In genomic region chr10:98402931-98403717, GRCh38 we compare ENCODE assay signal across 26 cellular contexts. TPM values are rescaled to one million over a fixed set of nuclear protein-coding genes. Genes with fewer than 3 reads are reported as not detected.
DNase-seq lines count a peak whose midpoint lies in the region; ATAC-seq and TF ChIP-seq lines count a peak whose summit lies in the region.
"Had no signal": no experiment of that assay in that cellular context is flagged by ENCODE, and none has a peak within 500 bp of the region (broad histone marks: within the 10 kb centered on the region; RNA-seq: fewer than 3 reads in every experiment).

No MANE protein-coding gene starts in this region.

- TF ChIP-seq POLR2A in tibial nerve (IDR thresholded peaks at IDR 0.05) = no peak

- H3K36me3 ChIP-seq in RWPE2 (ENCODE audit: low read depth) = no peaks in the 10 kb centered on the region
- H3K36me3 ChIP-seq in tibial nerve = peaks cover 0 to 51% (median 0%) of the 10 kb centered on the region in 3 donors
- H3K36me3 ChIP-seq: neural progenitor cell had no signal

- no peaks in the 10 kb centered on the region for H3K27me3 Mint-ChIP-seq in activated CD8-positive, alpha-beta memory T cell treated with anti-CD3 and anti-CD28 coated beads, Interleukin-2, amount 10 ng/mL, durations not matched to agents 7 days and 5 days
- H3K27me3 Mint-ChIP-seq in activated CD4-positive, alpha-beta memory T cell treated with anti-CD3 and anti-CD28 coated beads, Interleukin-2, amount 10 ng/mL, durations not matched to agents 7 days and 5 days = no peaks in the 10 kb centered on the region
- H3K27me3 Mint-ChIP-seq: activated CD4-positive, alpha-beta T cell treated with anti-CD3 and anti-CD28 coated beads, Interleukin-2, amount 10 ng/mL, durations not matched to agents 7 days and 5 days; B cell had no signal

- ATAC-seq in activated CD8-positive, alpha-beta memory T cell treated with anti-CD3 and anti-CD28 coated beads, Interleukin-2, amount 10 ng/mL, durations not matched to agents 7 days and 5 days = no peak
- ATAC-seq in RWPE2 (ENCODE audit: low read depth) (no peak), left colon (peak; percentile 64), Right ventricle myocardium inferior (no peak)
- ATAC-seq: left ventricle myocardium superior, psoas muscle had no signal

- TF ChIP-seq EP300 in tibial nerve (IDR thresholded peaks at IDR 0.05) = no peak

- H3K9me3 Mint-ChIP-seq in activated CD8-positive, alpha-beta memory T cell treated with anti-CD3 and anti-CD28 coated beads, Interleukin-2, amount 10 ng/mL, durations not matched to agents 7 days and 5 days (ENCODE audit: low read depth) = no peaks in the 10 kb centered on the region
- H3K9me3 Mint-ChIP-seq in activated CD4-positive, alpha-beta memory T cell treated with anti-CD3 and anti-CD28 coated beads, Interleukin-2, amount 10 ng/mL, durations not matched to agents 7 days and 5 days = no peaks in the 10 kb centered on the region
- H3K9me3 Mint-ChIP-seq: activated CD4-positive, alpha-beta T cell treated with anti-CD3 and anti-CD28 coated beads, Interleukin-2, amount 10 ng/mL, durations not matched to agents 7 days and 5 days; neural progenitor cell had no signal

- H3K4me3 ChIP-seq in RWPE2 (ENCODE audit: severe bottlenecking) (no peak overlapping the region), tibial nerve (no peak overlapping the region)
- H3K4me3 ChIP-seq: neural progenitor cell, psoas muscle, skin epidermis, thyroid gland had no signal

- DNase-seq in activated CD8-positive, alpha-beta memory T cell treated with anti-CD3 and anti-CD28 coated beads, Interleukin-2, amount 10 ng/mL, durations not matched to agents 7 days and 5 days = no peak
- DNase-seq in activated CD8-positive, alpha-beta memory T cell treated with anti-CD3 and anti-CD28 coated beads for 24 hours = no peak
- DNase-seq in RWPE2 (ENCODE audit: low spot score) = no peak
- DNase-seq in left colon = peak in 1 of 2 donors; percentile 55
- DNase-seq in tibial nerve (ENCODE audit: low spot score in 2 of 2) = no peak
- no peak for DNase-seq in activated CD4-positive, alpha-beta memory T cell treated with anti-CD3 and anti-CD28 coated beads, Interleukin-2, amount 10 ng/mL, durations not matched to agents 7 days and 5 days
- no peak for DNase-seq in Right ventricle myocardium inferior (ENCODE audit: missing footprints)
- no peak for DNase-seq in NCI-H2081 (lab: John Stamatoyannopoulos, UW)
- DNase-seq: activated CD4-positive, alpha-beta T cell treated with anti-CD3 and anti-CD28 coated beads, Interleukin-2, amount 10 ng/mL, durations not matched to agents 7 days and 5 days; activated naive CD4-positive, alpha-beta T cell; anterior cingulate cortex; cerebellar nuclear complex; DND-41; hippocampal formation; Karpas-422; left ventricle myocardium superior; NCI-H1694; NCI-H2227 treated with DMSO at 0.1 percent for 48 hours; NCI-H774; psoas muscle; stimulated activated CD4-positive, alpha-beta T cell treated with anti-CD3 and anti-CD28 coated beads, Interleukin-2, amount 100 ng/mL, for 24 hours; stimulated activated naive CD4-positive, alpha-beta T cell; thyroid gland had no signal

- no peaks in the 10 kb centered on the region for H3K36me3 Mint-ChIP-seq in activated CD8-positive, alpha-beta memory T cell treated with anti-CD3 and anti-CD28 coated beads, Interleukin-2, amount 10 ng/mL, durations not matched to agents 7 days and 5 days
- peaks cover 3% of the 10 kb centered on the region for H3K36me3 Mint-ChIP-seq in activated CD4-positive, alpha-beta memory T cell treated with anti-CD3 and anti-CD28 coated beads, Interleukin-2, amount 10 ng/mL, durations not matched to agents 7 days and 5 days (ENCODE audit: low read depth)
- H3K36me3 Mint-ChIP-seq: neural progenitor cell had no signal

- peaks cover 13% of the 10 kb centered on the region for H3K4me1 ChIP-seq in RWPE2 (ENCODE audit: insufficient read depth, poor library complexity, severe bottlenecking)
- peaks cover 0 to 22% (median 2%) of the 10 kb centered on the region in 4 donors for H3K4me1 ChIP-seq in tibial nerve
- H3K4me1 ChIP-seq: neural progenitor cell, psoas muscle, thyroid gland had no signal

- WGBS in tibial nerve, 2 donors = 95 to 96% methylated on average over 23 of the region's 23 CpGs

- H3K9me3 ChIP-seq in RWPE2 (ENCODE audit: severe bottlenecking) = no peaks in the 10 kb centered on the region
- no peaks in the 10 kb centered on the region for H3K9me3 ChIP-seq in tibial nerve
- H3K9me3 ChIP-seq: psoas muscle, thyroid gland had no signal

- H3K4me3 Mint-ChIP-seq in activated CD8-positive, alpha-beta memory T cell treated with anti-CD3 and anti-CD28 coated beads, Interleukin-2, amount 10 ng/mL, durations not matched to agents 7 days and 5 days = no peak overlapping the region
- H3K4me3 Mint-ChIP-seq in activated CD4-positive, alpha-beta memory T cell treated with anti-CD3 and anti-CD28 coated beads, Interleukin-2, amount 10 ng/mL, durations not matched to agents 7 days and 5 days = no peak overlapping the region
- H3K4me3 Mint-ChIP-seq: activated CD4-positive, alpha-beta T cell treated with anti-CD3 and anti-CD28 coated beads, Interleukin-2, amount 10 ng/mL, durations not matched to agents 7 days and 5 days; B cell; neural progenitor cell had no signal

- peaks cover 14% of the 10 kb centered on the region for H3K4me1 Mint-ChIP-seq in activated CD8-positive, alpha-beta memory T cell treated with anti-CD3 and anti-CD28 coated beads, Interleukin-2, amount 10 ng/mL, durations not matched to agents 7 days and 5 days
- H3K4me1 Mint-ChIP-seq in activated CD4-positive, alpha-beta memory T cell treated with anti-CD3 and anti-CD28 coated beads, Interleukin-2, amount 10 ng/mL, durations not matched to agents 7 days and 5 days = peaks cover 20% of the 10 kb centered on the region
- H3K4me1 Mint-ChIP-seq: B cell had no signal

- no peaks in the 10 kb centered on the region for H3K27me3 ChIP-seq in RWPE2 (ENCODE audit: insufficient read depth, poor library complexity, severe bottlenecking)
- no peaks in the 10 kb centered on the region for H3K27me3 ChIP-seq in tibial nerve
- H3K27me3 ChIP-seq: neural progenitor cell, thyroid gland had no signal

- TF ChIP-seq CTCF in RWPE2 (IDR thresholded peaks at IDR 0.05; ENCODE audit: poor library complexity, severe bottlenecking) (no peak), tibial nerve (IDR thresholded peaks at IDR 0.05) (no peak)

- peak overlapping the region; percentile 38 for H3K27ac ChIP-seq in RWPE2 (ENCODE audit: poor library complexity, severe bottlenecking)
- peak overlapping the region in 3 of 4 donors; percentile 19 to 66 (median 58) for H3K27ac ChIP-seq in tibial nerve
- H3K27ac ChIP-seq: neural progenitor cell, psoas muscle, thyroid gland had no signal

- POLR2A ChIA-PET in activated CD4-positive, alpha-beta memory T cell treated with anti-CD3 and anti-CD28 coated beads, Interleukin-2, amount 10 ng/mL, durations not matched to agents 7 days and 5 days (lab: Charles Lee) = interaction anchor here (1.4 to 3.1 kb wide), 3 partner anchors 11 to 63 kb away, joined by 4 to 16 read pairs (median 15); partner anchors contain the start of gene PYROXD2

- H3K27ac Mint-ChIP-seq in activated CD8-positive, alpha-beta memory T cell treated with anti-CD3 and anti-CD28 coated beads, Interleukin-2, amount 10 ng/mL, durations not matched to agents 7 days and 5 days = peak overlapping the region; percentile 2
- no peak overlapping the region for H3K27ac Mint-ChIP-seq in activated CD4-positive, alpha-beta memory T cell treated with anti-CD3 and anti-CD28 coated beads, Interleukin-2, amount 10 ng/mL, durations not matched to agents 7 days and 5 days
- H3K27ac Mint-ChIP-seq: activated CD4-positive, alpha-beta T cell treated with anti-CD3 and anti-CD28 coated beads, Interleukin-2, amount 10 ng/mL, durations not matched to agents 7 days and 5 days; B cell; neural progenitor cell had no signal

- intact Hi-C loops in left colon (cut with DNase I, micrococcal nuclease) (no loop called here), Right ventricle myocardium inferior (cut with DNase I) (no loop called here)

- CTCF ChIA-PET in activated CD8-positive, alpha-beta memory T cell treated with anti-CD3 and anti-CD28 coated beads, Interleukin-2, amount 10 ng/mL, durations not matched to agents 7 days and 5 days (lab: Charles Lee) = interaction anchor here (1.2 kb wide), 1 partner anchor 23 kb away, joined by 3 read pairs; no protein-coding TSS in a partner anchor
- CTCF ChIA-PET in activated CD4-positive, alpha-beta memory T cell treated with anti-CD3 and anti-CD28 coated beads, Interleukin-2, amount 10 ng/mL, durations not matched to agents 7 days and 5 days (lab: Charles Lee) = interaction anchor here (0.7 to 2.2 kb wide), 3 partner anchors 8 to 64 kb away, joined by 3 to 7 read pairs (median 4); no protein-coding TSS in a partner anchor

RNA-seq across cellular contexts. Expression of gene PYROXD2, which starts 11.9 kb away (rescaled TPM):
- total RNA-seq in activated CD8-positive, alpha-beta memory T cell treated with anti-CD3 and anti-CD28 coated beads, Interleukin-2, amount 10 ng/mL, durations not matched to agents 7 days and 5 days = 1 to 10 TPM; 5.1 to 7.5 TPM
- total RNA-seq in left colon (10 to 100 TPM in 1 of 2 donors, 1 to 10 TPM in 1; 6.0 to 13.4 TPM), tibial nerve (10 to 100 TPM; 14.2 to 27.0 (median 20.8) TPM), Right ventricle myocardium inferior (10.7 TPM)
- total RNA-seq in activated CD4-positive, alpha-beta memory T cell treated with anti-CD3 and anti-CD28 coated beads, Interleukin-2, amount 10 ng/mL, durations not matched to agents 7 days and 5 days = 10 to 100 TPM; 13.5 to 18.7 TPM

RNA-seq across cellular contexts. Expression of gene HPS1, which starts 43.6 kb away (rescaled TPM):
- 10 to 100 TPM; 72.0 to 99.5 TPM for total RNA-seq in activated CD8-positive, alpha-beta memory T cell treated with anti-CD3 and anti-CD28 coated beads, Interleukin-2, amount 10 ng/mL, durations not matched to agents 7 days and 5 days
- total RNA-seq in left colon (10 to 100 TPM; 74.7 to 96.2 TPM), tibial nerve (100 to 1,000 TPM in 1 of 4 donors, 10 to 100 TPM in 3; 38.7 to 101 (median 62.5) TPM), Right ventricle myocardium inferior (27.9 TPM)
- total RNA-seq in activated CD4-positive, alpha-beta memory T cell treated with anti-CD3 and anti-CD28 coated beads, Interleukin-2, amount 10 ng/mL, durations not matched to agents 7 days and 5 days = 10 to 100 TPM; 85.4 to 88.3 TPM
